In genomic region chr15:87843312-87843711, GRCh38 we compare ENCODE assay signal across 32 cellular contexts.
"Had no signal": no experiment of that assay in that cellular context is flagged by ENCODE, and none has a peak within 500 bp of the region (broad histone marks: within the 10 kb centered on the region; RNA-seq: fewer than 3 reads in every experiment).

No MANE protein-coding gene starts in this region.

- ATAC-seq: activated CD4-positive, CD25-positive, alpha-beta regulatory T cell treated with anti-CD3 and anti-CD28 coated beads, Interleukin-2, amount 50 U/mL, for 24 hours; activated CD8-positive, alpha-beta T cell treated with anti-CD3 and anti-CD28 coated beads for 36 hours; activated T-cell treated with anti-CD3 and anti-CD28 coated beads, Interleukin-2, amount 50 U/mL, for 4 hours; activated T-helper 17 cell treated with anti-CD3 and anti-CD28 coated beads, Interleukin-2, amount 50 U/mL, for 72 hours; effector memory CD8-positive, alpha-beta T cell; foreskin keratinocyte; gastrocnemius medialis; T-helper 17 cell had no signal

- H3K36me3 Mint-ChIP-seq: activated naive CD8-positive, alpha-beta T cell had no signal

- H3K9me3 Mint-ChIP-seq: activated B cell treated with CpG ODN at 0.5 μM for 24 hours; activated CD8-positive, alpha-beta T cell treated with anti-CD3 and anti-CD28 coated beads for 36 hours; activated T-cell treated with anti-CD3 and anti-CD28 coated beads, Interleukin-2, amount 50 U/mL, for 4 hours; activated T-helper 17 cell treated with anti-CD3 and anti-CD28 coated beads, Interleukin-2, amount 50 U/mL, for 72 hours; central memory CD8-positive, alpha-beta T cell; T-helper 2 cell treated with Interferon-gamma antibody and Interleukin-4, amounts not matched to agents 5 μg/mL and 100 μg/mL, for 36 hours had no signal

- H3K9me3 ChIP-seq: esophagus muscularis mucosa, gastrocnemius medialis had no signal

- H3K27me3 ChIP-seq: brain microvascular endothelial cell, esophagus muscularis mucosa, foreskin keratinocyte, gastrocnemius medialis had no signal

- H3K36me3 ChIP-seq: brain microvascular endothelial cell, esophagus muscularis mucosa, gastrocnemius medialis, WERI-Rb-1 had no signal

- H3K4me1 Mint-ChIP-seq: activated B cell treated with CpG ODN at 0.5 μM for 24 hours; activated T-helper 17 cell treated with anti-CD3 and anti-CD28 coated beads, Interleukin-2, amount 50 U/mL, for 72 hours; central memory CD8-positive, alpha-beta T cell; T-helper 17 cell had no signal

- H3K27ac Mint-ChIP-seq: activated B cell treated with CpG ODN at 0.5 μM for 24 hours; activated CD8-positive, alpha-beta T cell treated with anti-CD3 and anti-CD28 coated beads for 36 hours; activated naive CD8-positive, alpha-beta T cell; activated T-helper 17 cell treated with anti-CD3 and anti-CD28 coated beads, Interleukin-2, amount 50 U/mL, for 72 hours; effector memory CD8-positive, alpha-beta T cell; T-helper 17 cell; T-helper 2 cell treated with Interferon-gamma antibody and Interleukin-4, amounts not matched to agents 5 μg/mL and 100 μg/mL, for 36 hours had no signal

- H3K27ac ChIP-seq: brain microvascular endothelial cell, esophagus muscularis mucosa, foreskin keratinocyte, gastrocnemius medialis, WERI-Rb-1 had no signal

- DNase-seq: activated B cell treated with CpG ODN at 0.5 μM for 24 hours; activated CD4-positive, alpha-beta T cell treated with anti-CD3 and anti-CD28 coated beads for 48 hours; activated CD4-positive, alpha-beta T cell treated with anti-CD3 and anti-CD28 coated beads, Interleukin-2, amount 50 U/mL, for 1 hour; activated CD4-positive, alpha-beta T cell treated with anti-CD3 and anti-CD28 coated beads, Interleukin-2, amount 50 U/mL, for 48 hours; activated CD8-positive, alpha-beta memory T cell treated with anti-CD3 and anti-CD28 coated beads for 24 hours; activated CD8-positive, alpha-beta T cell treated with anti-CD3 and anti-CD28 coated beads for 36 hours; activated effector memory CD4-positive, alpha-beta T cell treated with Interleukin-2 at 50 U/mL for 16 hours; activated gamma-delta T cell treated with Interleukin-2 at 50 U/mL for 16 hours; activated naive CD4-positive, alpha-beta T cell treated with anti-CD3 and anti-CD28 coated beads, Interleukin-2, amount 50 U/mL, for 16 hours; activated naive CD4-positive, alpha-beta T cell treated with Interleukin-2 at 50 U/mL for 16 hours; activated T-cell treated with anti-CD3 and anti-CD28 coated beads, Interleukin-2, amount 50 U/mL, for 4 hours; amniotic stem cell; anterior cingulate cortex; brain microvascular endothelial cell; cortex of kidney; dermis blood vessel endothelial cell; effector CD4-positive, alpha-beta T cell; effector memory CD8-positive, alpha-beta T cell; erythroblast; foreskin keratinocyte; gastrocnemius medialis; glutamatergic neuron; T-helper 1 cell; T-helper 17 cell; T1000; WERI-Rb-1 had no signal

- H3K4me1 ChIP-seq: esophagus muscularis mucosa, foreskin keratinocyte, gastrocnemius medialis had no signal

- H3K27me3 Mint-ChIP-seq: activated B cell treated with CpG ODN at 0.5 μM for 24 hours; activated CD8-positive, alpha-beta T cell treated with anti-CD3 and anti-CD28 coated beads for 36 hours; activated naive CD8-positive, alpha-beta T cell; activated T-helper 17 cell treated with anti-CD3 and anti-CD28 coated beads, Interleukin-2, amount 50 U/mL, for 72 hours; central memory CD8-positive, alpha-beta T cell; effector memory CD8-positive, alpha-beta T cell; T-helper 17 cell had no signal

- H3K4me3 ChIP-seq: esophagus muscularis mucosa, gastrocnemius medialis had no signal

- H3K4me3 Mint-ChIP-seq: activated B cell treated with CpG ODN at 0.5 μM for 24 hours; activated CD8-positive, alpha-beta T cell treated with anti-CD3 and anti-CD28 coated beads for 36 hours; activated naive CD8-positive, alpha-beta T cell; activated T-cell treated with anti-CD3 and anti-CD28 coated beads, Interleukin-2, amount 50 U/mL, for 4 hours; activated T-helper 17 cell treated with anti-CD3 and anti-CD28 coated beads, Interleukin-2, amount 50 U/mL, for 72 hours; central memory CD8-positive, alpha-beta T cell; effector memory CD8-positive, alpha-beta T cell; T-helper 17 cell; T-helper 2 cell treated with Interferon-gamma antibody and Interleukin-4, amounts not matched to agents 5 μg/mL and 100 μg/mL, for 36 hours had no signal
